ENCODE assay signal across 18 cellular contexts in the genomic region with DNA sequence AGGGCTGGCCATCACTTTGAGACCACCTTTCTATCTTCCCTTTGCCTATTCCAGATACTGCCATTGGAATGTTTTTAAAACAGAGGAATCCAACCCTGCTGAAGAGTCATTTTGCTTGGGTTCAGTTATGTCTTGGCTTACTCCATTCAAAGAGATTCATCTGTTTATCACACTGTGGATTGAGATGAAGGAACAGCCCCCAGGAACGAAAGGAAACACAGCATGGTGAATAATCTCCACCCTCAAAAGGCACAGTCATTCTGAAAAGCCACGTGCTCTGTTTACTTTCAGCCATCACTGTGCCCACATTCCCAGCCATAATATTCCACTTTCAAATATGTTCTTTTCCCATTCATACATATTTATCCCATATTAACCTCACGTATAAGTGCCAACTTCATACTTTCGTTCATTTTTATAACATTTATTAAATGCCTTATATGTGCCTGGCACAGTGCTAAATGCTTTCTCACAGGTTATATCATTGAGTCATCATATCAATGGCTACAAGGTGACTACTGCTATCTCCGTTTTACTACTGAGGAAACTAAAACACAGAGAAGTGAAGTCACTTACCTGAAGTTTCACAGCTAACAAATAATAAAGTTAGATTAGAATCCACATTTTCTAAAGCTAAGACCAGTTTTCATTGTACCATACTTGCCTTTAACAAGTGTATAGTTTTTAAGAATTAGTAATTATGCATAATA.
DNase-seq lines count a peak whose midpoint lies in the region; ATAC-seq and TF ChIP-seq lines count a peak whose summit lies in the region.
"Had no signal": no experiment of that assay in that cellular context is flagged by ENCODE, and none has a peak within 500 bp of the region (broad histone marks: within the 10 kb centered on the region; RNA-seq: fewer than 3 reads in every experiment).

No MANE protein-coding gene starts in this region.

- no peak overlapping the region for H3K27ac ChIP-seq in CD4-positive, alpha-beta T cell (ENCODE audit: low read depth, low read length)
- H3K27ac ChIP-seq: A549, C4-2B had no signal

- intact Hi-C loops in activated naive CD4-positive, alpha-beta T cell treated with anti-CD3 and anti-CD28 coated beads for 36 hours (cut with micrococcal nuclease), result no loop called here
- intact Hi-C loops in CD4-positive, alpha-beta T cell (cut with DNase I, micrococcal nuclease), result no loop called here

- no peak for TF ChIP-seq CTCF in CD4-positive, alpha-beta T cell (IDR thresholded peaks at IDR 0.05)

- no peak overlapping the region for H3K27ac Mint-ChIP-seq in activated naive CD4-positive, alpha-beta T cell treated with anti-CD3 and anti-CD28 coated beads for 36 hours
- H3K27ac Mint-ChIP-seq in CD4-positive, alpha-beta T cell, result no peak overlapping the region
- H3K27ac Mint-ChIP-seq: CD8-positive, alpha-beta T cell; H9 had no signal

- peak; percentile 23 for DNase-seq in activated naive CD4-positive, alpha-beta T cell treated with anti-CD3 and anti-CD28 coated beads for 36 hours
- no peak for DNase-seq in activated naive CD4-positive, alpha-beta T cell treated with Interleukin-2 at 50 U/mL for 16 hours
- DNase-seq in HT1080 (ENCODE audit: low read depth) (peak; percentile 30), M059J (ENCODE audit: low read depth) (peak; percentile 2)
- DNase-seq in stimulated activated naive CD8-positive, alpha-beta T cell treated with anti-CD3 and anti-CD28 coated beads, Interleukin-15, Interleukin-2, amounts not matched to agents 100 U/mL and 50 U/mL, for 24 hours, result no peak
- DNase-seq in CD4-positive, alpha-beta T cell, result no peak
- DNase-seq: BE2C; CD8-positive, alpha-beta T cell; COR-L47; DMS153; DMS79 treated with DMSO at 0.1 percent for 48 hours; GDM1; GOT3; H9 had no signal

- POLR2A ChIA-PET in CD4-positive, alpha-beta T cell (lab: Charles Lee), result no interaction called here

- H3K36me3 Mint-ChIP-seq in activated naive CD4-positive, alpha-beta T cell treated with anti-CD3 and anti-CD28 coated beads for 36 hours (ENCODE audit: low read depth), result no peaks in the 10 kb centered on the region
- H3K36me3 Mint-ChIP-seq in CD4-positive, alpha-beta T cell (ENCODE audit: low read depth), result no peaks in the 10 kb centered on the region
- H3K36me3 Mint-ChIP-seq: CD8-positive, alpha-beta T cell had no signal

- ATAC-seq in stimulated activated naive CD8-positive, alpha-beta T cell treated with anti-CD3 and anti-CD28 coated beads, Interleukin-15, Interleukin-2, amounts not matched to agents 100 U/mL and 50 U/mL, for 24 hours, result peak; percentile 43
- ATAC-seq in HG02571 (IDR thresholded peaks at IDR 0.05; ENCODE audit: unreplicated experiment), result no peak
- ATAC-seq in CD4-positive, alpha-beta T cell (ENCODE audit: poor library complexity), result no peak
- ATAC-seq: A549; CD8-positive, alpha-beta T cell; HepG2 had no signal

- H3K27me3 Mint-ChIP-seq in activated naive CD4-positive, alpha-beta T cell treated with anti-CD3 and anti-CD28 coated beads for 36 hours (ENCODE audit: low read depth), result no peaks in the 10 kb centered on the region
- no peaks in the 10 kb centered on the region for H3K27me3 Mint-ChIP-seq in CD4-positive, alpha-beta T cell

- H3K27me3 ChIP-seq in CD4-positive, alpha-beta T cell (ENCODE audit: control insufficient read depth, insufficient read depth, low read length), result no peaks in the 10 kb centered on the region
- H3K27me3 ChIP-seq: BE2C had no signal

- no peaks in the 10 kb centered on the region for H3K9me3 Mint-ChIP-seq in activated naive CD4-positive, alpha-beta T cell treated with anti-CD3 and anti-CD28 coated beads for 36 hours
- H3K9me3 Mint-ChIP-seq in CD4-positive, alpha-beta T cell, result no peaks in the 10 kb centered on the region
- H3K9me3 Mint-ChIP-seq: CD8-positive, alpha-beta T cell; H9 had no signal

- CTCF ChIA-PET in activated naive CD4-positive, alpha-beta T cell treated with anti-CD3 and anti-CD28 coated beads for 36 hours (lab: Charles Lee), result no interaction called here
- CTCF ChIA-PET in CD4-positive, alpha-beta T cell (lab: Charles Lee), result no interaction called here

- H3K4me3 Mint-ChIP-seq in activated naive CD4-positive, alpha-beta T cell treated with anti-CD3 and anti-CD28 coated beads for 36 hours, result no peak overlapping the region
- no peak overlapping the region for H3K4me3 Mint-ChIP-seq in CD4-positive, alpha-beta T cell
- H3K4me3 Mint-ChIP-seq: CD8-positive, alpha-beta T cell; H9 had no signal

- H3K4me1 Mint-ChIP-seq in activated naive CD4-positive, alpha-beta T cell treated with anti-CD3 and anti-CD28 coated beads for 36 hours (ENCODE audit: low read depth), result peaks cover 4% of the 10 kb centered on the region
- H3K4me1 Mint-ChIP-seq in CD4-positive, alpha-beta T cell (ENCODE audit: low read depth), result no peaks in the 10 kb centered on the region

- H3K9me3 ChIP-seq in CD4-positive, alpha-beta T cell (ENCODE audit: control insufficient read depth, low read length), result no peaks in the 10 kb centered on the region
- H3K9me3 ChIP-seq: A549, BE2C had no signal

Comparison
In these comparisons a context has a peak if more than half of its experiments do, and no peak if none do; other contexts are left out.
1. DNase-seq: peak in activated naive CD4-positive, alpha-beta T cell treated with anti-CD3 and anti-CD28 coated beads for 36 hours (single experiment), HT1080 (single experiment) and M059J (single experiment); none in activated naive CD4-positive, alpha-beta T cell treated with Interleukin-2 at 50 U/mL for 16 hours (single experiment), stimulated activated naive CD8-positive, alpha-beta T cell treated with anti-CD3 and anti-CD28 coated beads, Interleukin-15, Interleukin-2, amounts not matched to agents 100 U/mL and 50 U/mL, for 24 hours (single experiment) and CD4-positive, alpha-beta T cell (0 of 10).